ENCODE assay signal across 27 cellular contexts in genomic region chr3:53123953-53124352, GRCh38.
"Had no signal": no experiment of that assay in that cellular context is flagged by ENCODE, and none has a peak within 500 bp of the region (broad histone marks: within the 10 kb centered on the region; RNA-seq: fewer than 3 reads in every experiment).

No MANE protein-coding gene starts in this region.

- H3K27me3 ChIP-seq: ascending aorta, esophagus squamous epithelium, left lung, neural progenitor cell, thyroid gland, upper lobe of left lung had no signal

- H3K9ac ChIP-seq: neural progenitor cell had no signal

- H3K4me3 Mint-ChIP-seq: activated B cell treated with CpG ODN at 0.5 μM for 24 hours; activated CD8-positive, alpha-beta memory T cell treated with anti-CD3 and anti-CD28 coated beads, Interleukin-2, amount 10 ng/mL, durations not matched to agents 7 days and 5 days; activated CD8-positive, alpha-beta T cell treated with anti-CD3 and anti-CD28 coated beads, Interleukin-2, amount 10 ng/mL, durations not matched to agents 7 days and 5 days; activated naive CD8-positive, alpha-beta T cell; brain; natural killer cell; neural progenitor cell; stimulated activated naive CD8-positive, alpha-beta T cell treated with anti-CD3 and anti-CD28 coated beads, Interleukin-15, Interleukin-2, amounts not matched to agents 100 ng/mL and 50 ng/mL, for 24 hours; T-helper 1 cell treated with Interleukin-12 subunit alpha and Interleukin-12 subunit beta and Interleukin-4 antibody, amounts not matched to agents 30 μg/mL and 1 μg/mL, for 36 hours had no signal

- H3K27ac ChIP-seq: ascending aorta, cardiac muscle cell, esophagus squamous epithelium, lower lobe of right lung, neural progenitor cell, thyroid gland had no signal

- H3K9me3 ChIP-seq: ascending aorta, esophagus squamous epithelium, left lung, lower lobe of right lung, thyroid gland, upper lobe of left lung had no signal

- ATAC-seq: activated CD8-positive, alpha-beta memory T cell treated with anti-CD3 and anti-CD28 coated beads, Interleukin-2, amount 10 ng/mL, durations not matched to agents 7 days and 5 days; activated CD8-positive, alpha-beta T cell treated with anti-CD3 and anti-CD28 coated beads, Interleukin-2, amount 10 ng/mL, durations not matched to agents 7 days and 5 days; left lung; lower lobe of right lung; right cardiac atrium had no signal

- H3K27me3 Mint-ChIP-seq: activated B cell treated with CpG ODN at 0.5 μM for 24 hours; activated CD8-positive, alpha-beta memory T cell treated with anti-CD3 and anti-CD28 coated beads, Interleukin-2, amount 10 ng/mL, durations not matched to agents 7 days and 5 days; activated naive CD8-positive, alpha-beta T cell; brain; stimulated activated naive CD8-positive, alpha-beta T cell treated with anti-CD3 and anti-CD28 coated beads, Interleukin-15, Interleukin-2, amounts not matched to agents 100 ng/mL and 50 ng/mL, for 24 hours had no signal

- H3K9me3 Mint-ChIP-seq: activated B cell treated with CpG ODN at 0.5 μM for 24 hours; brain; natural killer cell; neural progenitor cell; stimulated activated naive CD8-positive, alpha-beta T cell treated with anti-CD3 and anti-CD28 coated beads, Interleukin-15, Interleukin-2, amounts not matched to agents 100 ng/mL and 50 ng/mL, for 24 hours; T-helper 1 cell treated with Interleukin-12 subunit alpha and Interleukin-12 subunit beta and Interleukin-4 antibody, amounts not matched to agents 30 μg/mL and 1 μg/mL, for 36 hours had no signal

- H3K4me1 ChIP-seq: ascending aorta, neural progenitor cell had no signal

- H2AFZ ChIP-seq: neural progenitor cell had no signal

- H3K4me2 ChIP-seq: neural progenitor cell had no signal

- H3K4me3 ChIP-seq: ascending aorta, cardiac muscle cell, esophagus squamous epithelium, left lung, lower lobe of right lung, neural progenitor cell, thyroid gland, upper lobe of left lung had no signal

- H3K4me1 Mint-ChIP-seq: neural progenitor cell had no signal

- H3K36me3 ChIP-seq: neural progenitor cell had no signal

- DNase-seq: activated B cell treated with CpG ODN at 0.5 μM for 24 hours; activated CD8-positive, alpha-beta memory T cell treated with anti-CD3 and anti-CD28 coated beads, Interleukin-2, amount 10 ng/mL, durations not matched to agents 7 days and 5 days; activated CD8-positive, alpha-beta T cell treated with anti-CD3 and anti-CD28 coated beads, Interleukin-2, amount 10 ng/mL, durations not matched to agents 7 days and 5 days; activated naive CD4-positive, alpha-beta T cell treated with Interleukin-2 at 50 U/mL for 16 hours; activated T-cell treated with anti-CD3 and anti-CD28 coated beads, Interleukin-2, amount 50 U/mL, for 48 hours; dermis blood vessel endothelial cell; effector CD4-positive, alpha-beta T cell; esophagus squamous epithelium; foreskin melanocyte; kidney glomerular epithelial cell; left lung; lower lobe of right lung; mesenchymal stem cell; natural killer cell; right cardiac atrium; substantia nigra; SW 1271; T1000; thyroid gland; upper lobe of left lung had no signal

- H3K27ac Mint-ChIP-seq: activated B cell treated with CpG ODN at 0.5 μM for 24 hours; activated CD8-positive, alpha-beta memory T cell treated with anti-CD3 and anti-CD28 coated beads, Interleukin-2, amount 10 ng/mL, durations not matched to agents 7 days and 5 days; activated CD8-positive, alpha-beta T cell treated with anti-CD3 and anti-CD28 coated beads, Interleukin-2, amount 10 ng/mL, durations not matched to agents 7 days and 5 days; activated naive CD8-positive, alpha-beta T cell; brain; natural killer cell; neural progenitor cell; stimulated activated naive CD8-positive, alpha-beta T cell treated with anti-CD3 and anti-CD28 coated beads, Interleukin-15, Interleukin-2, amounts not matched to agents 100 ng/mL and 50 ng/mL, for 24 hours; T-helper 1 cell treated with Interleukin-12 subunit alpha and Interleukin-12 subunit beta and Interleukin-4 antibody, amounts not matched to agents 30 μg/mL and 1 μg/mL, for 36 hours had no signal
